In genomic region chr3:70744536-70744935, GRCh38 we compare ENCODE assay signal across 17 cellular contexts.
DNase-seq lines count a peak whose midpoint lies in the region; TF ChIP-seq lines count a peak whose summit lies in the region.
"Had no signal": no experiment of that assay in that cellular context is flagged by ENCODE, and none has a peak within 500 bp of the region (broad histone marks: within the 10 kb centered on the region; RNA-seq: fewer than 3 reads in every experiment).

No MANE protein-coding gene starts in this region.

- H3K9me3 Mint-ChIP-seq in activated CD4-positive, alpha-beta T cell treated with anti-CD3 and anti-CD28 coated beads, Interleukin-2, amount 10 ng/mL, durations not matched to agents 24 days and 14 days = no peaks in the 10 kb centered on the region
- H3K9me3 Mint-ChIP-seq: CD4-positive, alpha-beta memory T cell had no signal

- H3K27ac Mint-ChIP-seq in activated CD4-positive, alpha-beta T cell treated with anti-CD3 and anti-CD28 coated beads, Interleukin-2, amount 10 ng/mL, durations not matched to agents 24 days and 14 days = no peak overlapping the region
- H3K27ac Mint-ChIP-seq: CD4-positive, alpha-beta memory T cell had no signal

- no peak for TF ChIP-seq CTCF in brain microvascular endothelial cell (IDR thresholded peaks at IDR 0.05; ENCODE audit: low read depth, low read length, missing control alignments)

- H3K27ac ChIP-seq in brain microvascular endothelial cell = no peak overlapping the region
- H3K27ac ChIP-seq: SK-N-MC had no signal

- no peak overlapping the region for H3K4me3 Mint-ChIP-seq in activated CD4-positive, alpha-beta T cell treated with anti-CD3 and anti-CD28 coated beads, Interleukin-2, amount 10 ng/mL, durations not matched to agents 24 days and 14 days
- H3K4me3 Mint-ChIP-seq: CD4-positive, alpha-beta memory T cell had no signal

- peaks cover 2% of the 10 kb centered on the region for H3K27me3 Mint-ChIP-seq in activated CD4-positive, alpha-beta T cell treated with anti-CD3 and anti-CD28 coated beads, Interleukin-2, amount 10 ng/mL, durations not matched to agents 24 days and 14 days

- no peak overlapping the region for H3K4me3 ChIP-seq in brain microvascular endothelial cell (ENCODE audit: low read depth, low read length)
- H3K4me3 ChIP-seq: GM12878, SK-N-MC had no signal

- H3K27me3 ChIP-seq in brain microvascular endothelial cell (replicated peaks) = no peaks in the 10 kb centered on the region

- intact Hi-C loops in activated CD4-positive, alpha-beta T cell treated with anti-CD3 and anti-CD28 coated beads, Interleukin-2, amount 10 ng/mL, durations not matched to agents 24 days and 14 days (cut with micrococcal nuclease) = no loop called here

- no peaks in the 10 kb centered on the region for H3K4me1 Mint-ChIP-seq in activated CD4-positive, alpha-beta T cell treated with anti-CD3 and anti-CD28 coated beads, Interleukin-2, amount 10 ng/mL, durations not matched to agents 24 days and 14 days
- H3K4me1 Mint-ChIP-seq: CD4-positive, alpha-beta memory T cell had no signal

- in situ Hi-C loops in brain microvascular endothelial cell (cut with HindIII; ENCODE audit: low pct_ligation_motif_present, low sequenced_read_pairs) = no loop called here

- H3K36me3 Mint-ChIP-seq in activated CD4-positive, alpha-beta T cell treated with anti-CD3 and anti-CD28 coated beads, Interleukin-2, amount 10 ng/mL, durations not matched to agents 24 days and 14 days (ENCODE audit: low read depth) = no peaks in the 10 kb centered on the region
- H3K36me3 Mint-ChIP-seq: CD4-positive, alpha-beta memory T cell had no signal

- H3K36me3 ChIP-seq in brain microvascular endothelial cell (replicated peaks) = no peaks in the 10 kb centered on the region

- DNase-seq in COLO829 (ENCODE audit: low spot score) = peak; percentile 37
- peak; percentile 17 for DNase-seq in brain microvascular endothelial cell
- peak; percentile 20 for DNase-seq in glomerular visceral epithelial cell (ENCODE audit: extremely low spot score)
- DNase-seq in pulmonary artery endothelial cell (ENCODE audit: low read depth, low spot score) = peak; percentile 73
- no peak for DNase-seq in activated naive CD4-positive, alpha-beta T cell treated with anti-CD3 and anti-CD28 coated beads, Interleukin-2, amount 50 U/mL, for 16 hours
- DNase-seq in hippocampal formation (lab: John Stamatoyannopoulos, UW) = no peak
- no peak for DNase-seq in SW480 (ENCODE audit: low spot score)
- no peak for DNase-seq in activated CD4-positive, alpha-beta T cell treated with anti-CD3 and anti-CD28 coated beads, Interleukin-2, amount 10 ng/mL, durations not matched to agents 24 days and 14 days
- DNase-seq: CD4-positive, alpha-beta memory T cell; DMS79; GOT3; KBM-7; NCI-H1436 treated with DMSO at 0.1 percent for 48 hours; NCI-H2081; NCI-H510A treated with DMSO at 0.1 percent for 48 hours had no signal

Comparison
In these comparisons a context has a peak if more than half of its experiments do, and no peak if none do; other contexts are left out.
1. DNase-seq: peak in COLO829 (single experiment), brain microvascular endothelial cell (single experiment), glomerular visceral epithelial cell (single experiment) and pulmonary artery endothelial cell (single experiment); none in activated naive CD4-positive, alpha-beta T cell treated with anti-CD3 and anti-CD28 coated beads, Interleukin-2, amount 50 U/mL, for 16 hours (single experiment), hippocampal formation (0 of 2), SW480 (single experiment) and activated CD4-positive, alpha-beta T cell treated with anti-CD3 and anti-CD28 coated beads, Interleukin-2, amount 10 ng/mL, durations not matched to agents 24 days and 14 days (single experiment).